Comparison of ENCODE assay signal across 8 cellular contexts in the genomic region with DNA sequence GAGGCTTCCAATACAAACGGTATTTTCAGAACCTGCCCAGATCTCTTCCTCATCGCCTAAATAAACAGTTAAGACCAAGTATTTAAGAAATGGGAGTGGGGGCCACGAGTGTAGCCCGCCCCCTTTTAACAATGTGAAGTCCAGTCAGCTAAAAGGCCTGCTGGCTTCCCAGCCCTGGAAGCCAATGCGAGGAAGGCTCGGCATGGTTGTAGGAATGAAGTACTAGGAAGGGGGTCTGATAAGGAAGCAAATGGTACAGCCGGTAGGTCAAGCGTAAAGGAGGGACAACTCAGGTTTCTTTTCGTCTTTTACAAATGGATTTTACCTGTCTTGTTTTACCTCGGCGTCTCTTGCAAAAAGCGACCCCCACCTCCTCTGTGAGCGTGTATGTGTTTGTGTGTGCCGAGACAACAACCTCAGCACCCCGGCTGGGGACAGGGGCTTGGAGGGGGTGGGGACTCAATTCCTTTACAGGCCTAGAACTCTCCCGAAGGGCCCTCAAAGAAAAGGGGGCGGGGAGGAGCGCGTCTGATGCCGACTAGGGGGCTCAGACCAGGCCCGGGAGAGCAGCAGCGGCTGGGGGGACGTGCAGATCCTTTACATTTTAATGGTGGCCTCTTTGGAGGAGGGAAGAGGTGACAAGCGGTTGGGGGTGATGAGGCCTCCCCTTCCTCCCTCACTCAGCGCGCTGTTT.
DNase-seq lines count a peak whose midpoint lies in the region; ATAC-seq and TF ChIP-seq lines count a peak whose summit lies in the region.

No MANE protein-coding gene starts in this region.

- TF ChIP-seq CTCF in AG04449 (IDR thresholded peaks at IDR 0.05; ENCODE audit: insufficient read depth, low read length, missing control alignments) (no peak), LNCaP clone FGC (IDR thresholded peaks at IDR 0.05; ENCODE audit: control insufficient read depth, extremely low read depth, insufficient read depth) (no peak), esophagus squamous epithelium (IDR thresholded peaks at IDR 0.05) (no peak)

- H3K27me3 ChIP-seq in esophagus squamous epithelium (no peaks in the 10 kb centered on the region), mucosa of stomach (ENCODE audit: control insufficient read depth, insufficient read depth, low read length) (no peaks in the 10 kb centered on the region), stomach smooth muscle (ENCODE audit: control insufficient read depth in 1 of 2, insufficient read depth in 2 of 2, low read length in 2 of 2) (no peaks in the 10 kb centered on the region)

- H3K36me3 ChIP-seq in esophagus squamous epithelium (no peaks in the 10 kb centered on the region), mucosa of stomach (ENCODE audit: control insufficient read depth, insufficient read depth, low read length) (no peaks in the 10 kb centered on the region), stomach smooth muscle (ENCODE audit: control insufficient read depth in 2 of 2, insufficient read depth in 2 of 2, low read length in 2 of 2) (no peaks in the 10 kb centered on the region)

- H3K4me3 ChIP-seq in AG04449 (ENCODE audit: low read depth, low read length) (peak overlapping the region; percentile 78), LNCaP clone FGC (ENCODE audit: low read depth, low read length) (peak overlapping the region; percentile 86), esophagus squamous epithelium (peak overlapping the region; percentile 89 to 96 (median 90)), mucosa of stomach (ENCODE audit: low read length) (peak overlapping the region; percentile 74), stomach smooth muscle (ENCODE audit: low read length in 2 of 2) (peak overlapping the region; percentile 74 to 92)

- POLR2A ChIA-PET in AG04449 (lab: Yijun Ruan, JAX): interaction anchor here (0.7 to 1.7 kb wide), 5 partner anchors 8 to 190 kb away, joined by 3 to 5 read pairs (median 4); partner anchors contain the start of gene SMIM30

- no peaks in the 10 kb centered on the region for H3K9me3 ChIP-seq in esophagus squamous epithelium
- H3K9me3 ChIP-seq in mucosa of stomach (ENCODE audit: control insufficient read depth, low read length): no peaks in the 10 kb centered on the region
- H3K9me3 ChIP-seq in stomach smooth muscle (ENCODE audit: control insufficient read depth in 2 of 2, low read length in 2 of 2): no peaks in the 10 kb centered on the region

- CTCF ChIA-PET in AG04449 (lab: Yijun Ruan, JAX): interaction anchor here (0.5 to 1.1 kb wide), 2 partner anchors 8 to 521 kb away, joined by 3 read pairs; no protein-coding TSS in a partner anchor

- H3K4me1 ChIP-seq in esophagus squamous epithelium (peaks cover 9 to 48% (median 10%) of the 10 kb centered on the region in 3 donors), mucosa of stomach (ENCODE audit: control insufficient read depth, insufficient read depth, low read length) (peaks cover 19% of the 10 kb centered on the region), stomach smooth muscle (ENCODE audit: control insufficient read depth, insufficient read depth, low read length) (peaks cover 12% of the 10 kb centered on the region)

- ATAC-seq in HG03139 (IDR thresholded peaks at IDR 0.05; ENCODE audit: unreplicated experiment): no peak

- peak overlapping the region; percentile 80 to 90 (median 87) for H3K27ac ChIP-seq in esophagus squamous epithelium
- H3K27ac ChIP-seq in stomach smooth muscle (ENCODE audit: low read length): peak overlapping the region; percentile 38

- DNase-seq in AG04449 (ENCODE audit: low read depth, low spot score): no peak
- DNase-seq in GM19238 (ENCODE audit: insufficient read length, low spot score): peak; percentile 10
- DNase-seq in LNCaP clone FGC (ENCODE audit: low read depth): no peak
- peak; percentile 43 for DNase-seq in activated CD8-positive, alpha-beta memory T cell treated with anti-CD3 and anti-CD28 coated beads, Interleukin-2, amount 50 U/mL, for 4 hours
- no peak for DNase-seq in esophagus squamous epithelium (lab: John Stamatoyannopoulos, UW)

- no peak for TF ChIP-seq POLR2A in esophagus squamous epithelium (IDR thresholded peaks at IDR 0.05)

- intact Hi-C loops in esophagus squamous epithelium (cut with DNase I): no loop called here

- WGBS in esophagus squamous epithelium, 2 donors: 0% methylated on average over 5 to 20 of the region's 26 CpGs

- H3K9ac ChIP-seq in mucosa of stomach (ENCODE audit: low read length) (peak overlapping the region; percentile 81), stomach smooth muscle (ENCODE audit: low read length in 2 of 2) (peak overlapping the region; percentile 72 to 78)

Comparison
In these comparisons a context has a peak if more than half of its experiments do, and no peak if none do; other contexts are left out.
1. DNase-seq: peak in GM19238 (single experiment) and activated CD8-positive, alpha-beta memory T cell treated with anti-CD3 and anti-CD28 coated beads, Interleukin-2, amount 50 U/mL, for 4 hours (single experiment); none in AG04449 (single experiment), LNCaP clone FGC (single experiment) and esophagus squamous epithelium (single experiment).
2. Peak in every context shown above with its lines, with median percentiles within 50 percentile points of each other: H3K4me3 ChIP-seq.